1 cellular context compared by ENCODE assay signal in the genomic region with DNA sequence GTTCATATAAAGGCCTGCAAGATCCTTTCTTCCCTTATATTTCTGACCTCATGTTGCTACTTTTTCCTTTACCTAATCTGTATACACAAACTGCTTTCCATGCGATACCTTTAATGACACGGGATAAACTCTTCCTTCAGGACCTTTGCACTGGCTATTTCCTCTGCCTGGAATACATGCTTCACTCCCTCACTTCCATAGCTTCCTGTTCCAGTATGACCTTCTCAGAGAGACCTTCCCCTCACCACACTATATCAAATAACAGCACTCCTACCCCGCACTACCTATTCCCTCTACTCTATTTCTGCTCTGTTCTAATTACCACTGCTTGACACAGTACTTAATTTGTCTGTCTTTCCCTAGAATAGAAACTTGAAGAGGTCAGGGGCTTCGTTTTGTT.
TF ChIP-seq lines count a peak whose summit lies in the region.

No MANE protein-coding gene starts in this region.

TF ChIP-seq in GM12878, 131 proteins besides CTCF, POLR2A, EP300 and RAD21 (continued from another document):
- TF ChIP-seq, protein P1, sequence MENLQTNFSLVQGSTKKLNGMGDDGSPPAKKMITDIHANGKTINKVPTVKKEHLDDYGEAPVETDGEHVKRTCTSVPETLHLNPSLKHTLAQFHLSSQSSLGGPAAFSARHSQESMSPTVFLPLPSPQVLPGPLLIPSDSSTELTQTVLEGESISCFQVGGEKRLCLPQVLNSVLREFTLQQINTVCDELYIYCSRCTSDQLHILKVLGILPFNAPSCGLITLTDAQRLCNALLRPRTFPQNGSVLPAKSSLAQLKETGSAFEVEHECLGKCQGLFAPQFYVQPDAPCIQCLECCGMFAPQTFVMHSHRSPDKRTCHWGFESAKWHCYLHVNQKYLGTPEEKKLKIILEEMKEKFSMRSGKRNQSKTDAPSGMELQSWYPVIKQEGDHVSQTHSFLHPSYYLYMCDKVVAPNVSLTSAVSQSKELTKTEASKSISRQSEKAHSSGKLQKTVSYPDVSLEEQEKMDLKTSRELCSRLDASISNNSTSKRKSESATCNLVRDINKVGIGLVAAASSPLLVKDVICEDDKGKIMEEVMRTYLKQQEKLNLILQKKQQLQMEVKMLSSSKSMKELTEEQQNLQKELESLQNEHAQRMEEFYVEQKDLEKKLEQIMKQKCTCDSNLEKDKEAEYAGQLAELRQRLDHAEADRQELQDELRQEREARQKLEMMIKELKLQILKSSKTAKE (IDR thresholded peaks at IDR 0.05; ENCODE audit: low read depth, poor library complexity, severe bottlenecking): no peak
- TF ChIP-seq MXI1 (IDR thresholded peaks at IDR 0.05; ENCODE audit: low read depth, low read length): no peak
- TF ChIP-seq, protein P2, sequence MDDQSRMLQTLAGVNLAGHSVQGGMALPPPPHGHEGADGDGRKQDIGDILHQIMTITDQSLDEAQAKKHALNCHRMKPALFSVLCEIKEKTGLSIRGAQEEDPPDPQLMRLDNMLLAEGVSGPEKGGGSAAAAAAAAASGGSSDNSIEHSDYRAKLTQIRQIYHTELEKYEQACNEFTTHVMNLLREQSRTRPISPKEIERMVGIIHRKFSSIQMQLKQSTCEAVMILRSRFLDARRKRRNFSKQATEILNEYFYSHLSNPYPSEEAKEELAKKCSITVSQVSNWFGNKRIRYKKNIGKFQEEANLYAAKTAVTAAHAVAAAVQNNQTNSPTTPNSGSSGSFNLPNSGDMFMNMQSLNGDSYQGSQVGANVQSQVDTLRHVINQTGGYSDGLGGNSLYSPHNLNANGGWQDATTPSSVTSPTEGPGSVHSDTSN (IDR thresholded peaks at IDR 0.05; ENCODE audit: insufficient replicate concordance, low read depth, low read length): no peak
